ENCODE assay signal across 16 cellular contexts in genomic region chr6:48928937-48929336, GRCh38.
DNase-seq lines count a peak whose midpoint lies in the region; ATAC-seq and TF ChIP-seq lines count a peak whose summit lies in the region.
"Had no signal": no experiment of that assay in that cellular context is flagged by ENCODE, and none has a peak within 500 bp of the region (broad histone marks: within the 10 kb centered on the region; RNA-seq: fewer than 3 reads in every experiment).

No MANE protein-coding gene starts in this region.

- H3K36me3 Mint-ChIP-seq in WTC11: 0 out of 2 replicates have a peak, but pooled peaks cover 3% of the 10 kb centered on the region
- H3K36me3 Mint-ChIP-seq in activated T-helper 1 cell treated with anti-CD3 and anti-CD28 coated beads, Interleukin-12 subunit alpha, Interleukin-12 subunit beta, Interleukin-2, Interleukin-4 antibody, amounts not matched to agents 30 ng/mL and 10 ng/mL and 1 ng/mL, durations not matched to agents 14 hours and 24 hours and 36 hours (ENCODE audit: low read depth): no peaks in the 10 kb centered on the region
- H3K36me3 Mint-ChIP-seq: CD8-positive, alpha-beta memory T cell had no signal

- no peaks in the 10 kb centered on the region for H3K27me3 Mint-ChIP-seq in WTC11 (ENCODE audit: low read depth)
- no peaks in the 10 kb centered on the region for H3K27me3 Mint-ChIP-seq in activated T-helper 1 cell treated with anti-CD3 and anti-CD28 coated beads, Interleukin-12 subunit alpha, Interleukin-12 subunit beta, Interleukin-2, Interleukin-4 antibody, amounts not matched to agents 30 ng/mL and 10 ng/mL and 1 ng/mL, durations not matched to agents 14 hours and 24 hours and 36 hours (ENCODE audit: insufficient read depth)
- H3K27me3 Mint-ChIP-seq: CD8-positive, alpha-beta memory T cell had no signal

- CTCF ChIA-PET in AG04450 (lab: Charles Lee): interaction anchor here (0.6 kb wide), 1 partner anchor 478 kb away, joined by 3 read pairs; no protein-coding TSS in a partner anchor
- CTCF ChIA-PET in WTC11 (lab: Charles Lee): interaction anchor here (1.5 kb wide), 1 partner anchor 481 kb away, joined by 4 read pairs; no protein-coding TSS in a partner anchor

- no peaks in the 10 kb centered on the region for H3K9me3 ChIP-seq in AG04450 (ENCODE audit: control insufficient read depth, insufficient read depth, low read length)
- H3K9me3 ChIP-seq: BLaER1, Peyer's patch had no signal

- H3K4me3 Mint-ChIP-seq in WTC11: no peak overlapping the region
- no peak overlapping the region for H3K4me3 Mint-ChIP-seq in activated T-helper 1 cell treated with anti-CD3 and anti-CD28 coated beads, Interleukin-12 subunit alpha, Interleukin-12 subunit beta, Interleukin-2, Interleukin-4 antibody, amounts not matched to agents 30 ng/mL and 10 ng/mL and 1 ng/mL, durations not matched to agents 14 hours and 24 hours and 36 hours
- H3K4me3 Mint-ChIP-seq: CD8-positive, alpha-beta memory T cell had no signal

- 0 out of 2 replicates have a peak, but pooled peaks have one; percentile 5 for TF ChIP-seq CTCF in AG04450 (IDR thresholded peaks at IDR 0.05; ENCODE audit: low read depth, low read length)
- TF ChIP-seq CTCF in WTC11 (IDR thresholded peaks at IDR 0.05): no peak

- H3K4me1 Mint-ChIP-seq in WTC11: peaks cover 8% of the 10 kb centered on the region
- H3K4me1 Mint-ChIP-seq in activated T-helper 1 cell treated with anti-CD3 and anti-CD28 coated beads, Interleukin-12 subunit alpha, Interleukin-12 subunit beta, Interleukin-2, Interleukin-4 antibody, amounts not matched to agents 30 ng/mL and 10 ng/mL and 1 ng/mL, durations not matched to agents 14 hours and 24 hours and 36 hours (ENCODE audit: low read depth): no peaks in the 10 kb centered on the region
- H3K4me1 Mint-ChIP-seq: CD8-positive, alpha-beta memory T cell had no signal

- no peak overlapping the region for H3K27ac Mint-ChIP-seq in WTC11
- H3K27ac Mint-ChIP-seq in activated T-helper 1 cell treated with anti-CD3 and anti-CD28 coated beads, Interleukin-12 subunit alpha, Interleukin-12 subunit beta, Interleukin-2, Interleukin-4 antibody, amounts not matched to agents 30 ng/mL and 10 ng/mL and 1 ng/mL, durations not matched to agents 14 hours and 24 hours and 36 hours: no peak overlapping the region
- H3K27ac Mint-ChIP-seq: CD8-positive, alpha-beta memory T cell had no signal

- no peak for DNase-seq in AG04450 (ENCODE audit: low read depth, low spot score)
- DNase-seq in H7: peak; percentile 6
- no peak for DNase-seq in WTC11 (ENCODE audit: low spot score)
- DNase-seq in iPS-NIHi7 (ENCODE audit: extremely low spot score): peak; percentile 12
- no peak for DNase-seq in activated T-helper 1 cell treated with anti-CD3 and anti-CD28 coated beads, Interleukin-12 subunit alpha, Interleukin-12 subunit beta, Interleukin-2, Interleukin-4 antibody, amounts not matched to agents 30 ng/mL and 10 ng/mL and 1 ng/mL, durations not matched to agents 14 hours and 24 hours and 36 hours (ENCODE audit: low spot score)
- no peak for DNase-seq in G401 (ENCODE audit: low spot score)
- DNase-seq in activated CD4-positive, alpha-beta T cell treated with anti-CD3 and anti-CD28 coated beads for 4 hours: no peak
- DNase-seq: CD8-positive, alpha-beta memory T cell; HCEC 1CT; KBM-7; NCI-H1048; NCI-H1694; NCI-H748 treated with DMSO at 0.1 percent for 48 hours; Peyer's patch; SHP77 treated with DMSO at 0.1 percent for 48 hours had no signal

- H3K27ac ChIP-seq in AG04450 (ENCODE audit: low read depth, low read length): no peak overlapping the region
- H3K27ac ChIP-seq: BLaER1, Peyer's patch had no signal

- in situ Hi-C loops in G401 (cut with HindIII; ENCODE audit: low sequenced_read_pairs): no loop called here

- H3K9me3 Mint-ChIP-seq in WTC11: peaks cover 28% of the 10 kb centered on the region
- no peaks in the 10 kb centered on the region for H3K9me3 Mint-ChIP-seq in activated T-helper 1 cell treated with anti-CD3 and anti-CD28 coated beads, Interleukin-12 subunit alpha, Interleukin-12 subunit beta, Interleukin-2, Interleukin-4 antibody, amounts not matched to agents 30 ng/mL and 10 ng/mL and 1 ng/mL, durations not matched to agents 14 hours and 24 hours and 36 hours

- ATAC-seq in WTC11: peak; percentile 89

- POLR2A ChIA-PET in AG04450 (lab: Yijun Ruan, JAX): no interaction called here
- POLR2A ChIA-PET in WTC11 (lab: Charles Lee): no interaction called here

- no peaks in the 10 kb centered on the region for H3K27me3 ChIP-seq in AG04450 (ENCODE audit: control insufficient read depth, insufficient read depth, low read length)
- no peaks in the 10 kb centered on the region for H3K27me3 ChIP-seq in H7 (ENCODE audit: control insufficient read depth, insufficient read depth, low read length)
- H3K27me3 ChIP-seq: BLaER1, Peyer's patch had no signal

- H3K4me3 ChIP-seq in AG04450 (ENCODE audit: low read depth, low read length) (no peak overlapping the region), H7 (ENCODE audit: insufficient read depth, low read depth, low read length) (no peak overlapping the region)
- H3K4me3 ChIP-seq: BLaER1, Peyer's patch had no signal

- no peaks in the 10 kb centered on the region for H3K36me3 ChIP-seq in H7 (replicated peaks; ENCODE audit: control insufficient read depth, insufficient read depth, low read length)
- H3K36me3 ChIP-seq: BLaER1, Peyer's patch had no signal

- intact Hi-C loops in activated T-helper 1 cell treated with anti-CD3 and anti-CD28 coated beads, Interleukin-12 subunit alpha, Interleukin-12 subunit beta, Interleukin-2, Interleukin-4 antibody, amounts not matched to agents 30 ng/mL and 10 ng/mL and 1 ng/mL, durations not matched to agents 14 hours and 24 hours and 36 hours (cut with micrococcal nuclease): no loop called here

TF ChIP-seq in WTC11, 78 proteins besides CTCF, POLR2A, EP300 and RAD21:
- TF ChIP-seq MAX (CRISPR knock-in tag; IDR thresholded peaks at IDR 0.05) (no peak), ETV6 (CRISPR knock-in tag; IDR thresholded peaks at IDR 0.05) (no peak), ARID4B (CRISPR knock-in tag; IDR thresholded peaks at IDR 0.05; ENCODE audit: borderline replicate concordance) (no peak), FOXK1 (CRISPR knock-in tag; IDR thresholded peaks at IDR 0.05) (no peak)

Comparison
In these comparisons a context has a peak if more than half of its experiments do, and no peak if none do; other contexts are left out.
1. DNase-seq: peak in H7 (single experiment) and iPS-NIHi7 (single experiment); none in AG04450 (single experiment), WTC11 (single experiment), activated T-helper 1 cell treated with anti-CD3 and anti-CD28 coated beads, Interleukin-12 subunit alpha, Interleukin-12 subunit beta, Interleukin-2, Interleukin-4 antibody, amounts not matched to agents 30 ng/mL and 10 ng/mL and 1 ng/mL, durations not matched to agents 14 hours and 24 hours and 36 hours (single experiment), G401 (single experiment) and activated CD4-positive, alpha-beta T cell treated with anti-CD3 and anti-CD28 coated beads for 4 hours (0 of 2).